ENCODE assay signal across 1 cellular context in genomic region chr10:62816179-62817119, GRCh38.
TF ChIP-seq lines count a peak whose summit lies in the region.

Gene EGR2, minus strand, starts transcription at chr10:62816366. Its CDS starts 337 bp downstream, at chr10:62816029.

TF ChIP-seq in GM12878, 131 proteins besides CTCF, POLR2A, EP300 and RAD21 (continued from another document and continues in another):
- TF ChIP-seq BCL3 (IDR thresholded peaks at IDR 0.05; ENCODE audit: borderline replicate concordance, insufficient read depth, low read depth, low read length, poor library complexity, severe bottlenecking) (peak; percentile 1), HDGF (IDR thresholded peaks at IDR 0.05) (no peak), PKNOX1 (IDR thresholded peaks at IDR 0.05) (peak; percentile 77), NFYA (IDR thresholded peaks at IDR 0.05; ENCODE audit: borderline replicate concordance, low read depth, low read length) (no peak), KLF5 (IDR thresholded peaks at IDR 0.05; ENCODE audit: partially characterized antibody) (peak; percentile 29), MTA3 (IDR thresholded peaks at IDR 0.05; ENCODE audit: borderline replicate concordance, low read length) (peak; percentile 70; the same call in 1 of the 2 replicates), EGR1 (IDR thresholded peaks at IDR 0.05; ENCODE audit: borderline replicate concordance in 1 of 2, low read depth in 2 of 2, low read length in 2 of 2) (no peak), MAX (IDR thresholded peaks at IDR 0.05; ENCODE audit: low read depth, low read length) (no peak; the same call in 1 of the 2 replicates), JUND (IDR thresholded peaks at IDR 0.05; ENCODE audit: low read depth, low read length) (no peak), NFIC (IDR thresholded peaks at IDR 0.05; ENCODE audit: low read depth, low read length) (peak; percentile 74), FOXM1 (IDR thresholded peaks at IDR 0.05; ENCODE audit: low read depth, low read length) (peak; percentile 29; the same call in 1 of the 2 replicates), NR2C1 (IDR thresholded peaks at IDR 0.05) (no peak), SIN3A (IDR thresholded peaks at IDR 0.05; ENCODE audit: low read depth, low read length) (peak; percentile 79; the same call in 1 of the 2 replicates), TBL1XR1 (IDR thresholded peaks at IDR 0.05; ENCODE audit: low read depth, low read length) (peak; percentile 75; the same call in 1 of the 2 replicates), KDM1A (IDR thresholded peaks at IDR 0.05; ENCODE audit: borderline replicate concordance) (no peak), SPI1 (IDR thresholded peaks at IDR 0.05; ENCODE audit: borderline replicate concordance, insufficient read depth, low read depth, low read length) (no peak), CBX5 (IDR thresholded peaks at IDR 0.05; ENCODE audit: low read depth) (no peak), CHD4 (IDR thresholded peaks at IDR 0.05) (no peak), POLR2AphosphoS5 (IDR thresholded peaks at IDR 0.05; ENCODE audit: low read length) (peak; percentile 83), ZNF592 (IDR thresholded peaks at IDR 0.05) (no peak), MLLT1 (IDR thresholded peaks at IDR 0.05) (peak; percentile 98), RB1 (IDR thresholded peaks at IDR 0.05; ENCODE audit: borderline replicate concordance) (peak; percentile 49; the same call in 1 of the 2 replicates), ELK1 (IDR thresholded peaks at IDR 0.05; ENCODE audit: low read depth, low read length) (peak; percentile 99), POU2F2 (IDR thresholded peaks at IDR 0.05; ENCODE audit: borderline replicate concordance, low read depth, low read length) (peak; percentile 99), CEBPZ (IDR thresholded peaks at IDR 0.05; ENCODE audit: low read depth, low read length) (no peak), RAD51 (IDR thresholded peaks at IDR 0.05) (peak; percentile 84), IRF4 (IDR thresholded peaks at IDR 0.05; ENCODE audit: low read depth, low read length) (0 out of 2 replicates have a peak, but pooled peaks have one; percentile 10), RELA (IDR thresholded peaks at IDR 0.05; ENCODE audit: borderline replicate concordance, partially characterized antibody) (peak; percentile 21), E2F8 (IDR thresholded peaks at IDR 0.05; ENCODE audit: low read depth, partially characterized antibody) (no peak), CREB1 (IDR thresholded peaks at IDR 0.05; ENCODE audit: low read depth) (peak; percentile 90), ZBED1 (IDR thresholded peaks at IDR 0.05; ENCODE audit: borderline replicate concordance) (0 out of 2 replicates have a peak, but pooled peaks have one; percentile 57), SREBF2 (IDR thresholded peaks at IDR 0.05; ENCODE audit: low read length) (0 out of 2 replicates have a peak, but pooled peaks have one; percentile 13), RCOR1 (conservative IDR thresholded peaks at IDR 0.05; ENCODE audit: low read depth, low read length) (0 out of 2 replicates have a peak, but pooled peaks have one; percentile 28), RBBP5 (conservative IDR thresholded peaks at IDR 0.05) (no peak), ZNF687 (IDR thresholded peaks at IDR 0.05) (peak; percentile 43; the same call in 1 of the 2 replicates)
